ENCODE assay signal across 8 cellular contexts in genomic region chr20:6765469-6766058, GRCh38. TPM values are rescaled to one million over a fixed set of nuclear protein-coding genes. Genes with fewer than 3 reads are reported as not detected.
DNase-seq lines count a peak whose midpoint lies in the region; ATAC-seq and TF ChIP-seq lines count a peak whose summit lies in the region.

No MANE protein-coding gene starts in this region.

- peak overlapping the region; percentile 71; the same call in 1 of the 2 replicates for H3K27ac Mint-ChIP-seq in WTC11
- no peak overlapping the region for H3K27ac Mint-ChIP-seq in naive thymus-derived CD8-positive, alpha-beta T cell

- DNase-seq in NCI-H2029 treated with DMSO at 0.1 percent for 48 hours (lab: John Stamatoyannopoulos, UW), result peak; percentile 58
- DNase-seq in WTC11 (ENCODE audit: low spot score), result no peak
- DNase-seq in kidney epithelial cell (ENCODE audit: low read depth), result no peak
- DNase-seq in naive thymus-derived CD8-positive, alpha-beta T cell, result no peak

- H3K27me3 Mint-ChIP-seq in WTC11 (ENCODE audit: low read depth), result peaks cover 29% of the 10 kb centered on the region
- peaks cover 14 to 43% (median 30%) of the 10 kb centered on the region in 5 donors for H3K27me3 Mint-ChIP-seq in naive thymus-derived CD8-positive, alpha-beta T cell

- H3K4me3 Mint-ChIP-seq in WTC11, result peak overlapping the region; percentile 7
- peak overlapping the region in 1 of 10 donors; percentile 11 for H3K4me3 Mint-ChIP-seq in naive thymus-derived CD8-positive, alpha-beta T cell

- CTCF ChIA-PET in WTC11 (lab: Charles Lee), result interaction anchor here (0.5 to 3.0 kb wide), 15 partner anchors 15 to 939 kb away, joined by 3 to 15 read pairs (median 4); no protein-coding TSS in a partner anchor

- H3K9me3 Mint-ChIP-seq in WTC11, result peaks cover 3% of the 10 kb centered on the region
- peaks cover 0 to 15% (median under 1%) of the 10 kb centered on the region in 9 donors for H3K9me3 Mint-ChIP-seq in naive thymus-derived CD8-positive, alpha-beta T cell

- H3K36me3 ChIP-seq in kidney epithelial cell (ENCODE audit: control insufficient read depth, insufficient read depth, low read length), result no peaks in the 10 kb centered on the region

- H3K36me3 Mint-ChIP-seq in WTC11, result no peaks in the 10 kb centered on the region
- H3K36me3 Mint-ChIP-seq in naive thymus-derived CD8-positive, alpha-beta T cell, result no peaks in the 10 kb centered on the region

- H3K27me3 ChIP-seq in kidney epithelial cell (ENCODE audit: control insufficient read depth, insufficient read depth, low read length), result no peaks in the 10 kb centered on the region

- POLR2A ChIA-PET in WTC11 (lab: Charles Lee), result no interaction called here
- POLR2A ChIA-PET in naive thymus-derived CD8-positive, alpha-beta T cell (lab: Charles Lee), result no interaction called here

- TF ChIP-seq CTCF in 22Rv1 (IDR thresholded peaks at IDR 0.05) (peak; percentile 77), GM12872 (IDR thresholded peaks at IDR 0.05; ENCODE audit: insufficient read depth, low read depth, low read length) (peak; percentile 47), WTC11 (IDR thresholded peaks at IDR 0.05) (peak; percentile 48), kidney epithelial cell (IDR thresholded peaks at IDR 0.05; ENCODE audit: insufficient read depth, low read length, poor library complexity, severe bottlenecking) (peak; percentile 43)

- no peak for ATAC-seq in WTC11
- ATAC-seq in HG02938 (IDR thresholded peaks at IDR 0.05; ENCODE audit: unreplicated experiment), result no peak
- no peak for ATAC-seq in HG03457 (IDR thresholded peaks at IDR 0.05; ENCODE audit: unreplicated experiment)
- no peak for ATAC-seq in naive thymus-derived CD8-positive, alpha-beta T cell

- H3K4me1 Mint-ChIP-seq in WTC11, result peaks cover 43% of the 10 kb centered on the region
- peaks cover 2 to 13% (median 8%) of the 10 kb centered on the region in 4 donors for H3K4me1 Mint-ChIP-seq in naive thymus-derived CD8-positive, alpha-beta T cell

- H3K4me3 ChIP-seq in kidney epithelial cell (ENCODE audit: low read depth, low read length), result no peak overlapping the region

- peak overlapping the region; percentile 60 for H3K27ac ChIP-seq in 22Rv1

TF ChIP-seq in WTC11, 78 proteins besides CTCF, POLR2A, EP300 and RAD21:
- TF ChIP-seq FOXP4 (CRISPR knock-in tag; IDR thresholded peaks at IDR 0.05) (no peak), PRDM15 (CRISPR knock-in tag; IDR thresholded peaks at IDR 0.05) (no peak), SOX15 (CRISPR knock-in tag; IDR thresholded peaks at IDR 0.05) (no peak), NR1H2 (CRISPR knock-in tag; IDR thresholded peaks at IDR 0.05) (no peak), ZSCAN18 (CRISPR knock-in tag; IDR thresholded peaks at IDR 0.05) (no peak), CREM (CRISPR knock-in tag; IDR thresholded peaks at IDR 0.05) (no peak), ATF6 (CRISPR knock-in tag; IDR thresholded peaks at IDR 0.05) (no peak), ZNF396 (CRISPR knock-in tag; IDR thresholded peaks at IDR 0.05; ENCODE audit: borderline replicate concordance) (no peak), ESRRA (CRISPR knock-in tag; IDR thresholded peaks at IDR 0.05; ENCODE audit: borderline replicate concordance) (no peak), ZNF416 (CRISPR knock-in tag; IDR thresholded peaks at IDR 0.05) (no peak), ETV6 (CRISPR knock-in tag; IDR thresholded peaks at IDR 0.05) (no peak), ZBTB43 (CRISPR knock-in tag; IDR thresholded peaks at IDR 0.05) (no peak), ZNF138 (CRISPR knock-in tag; conservative IDR thresholded peaks at IDR 0.05) (no peak), SP1 (CRISPR knock-in tag; conservative IDR thresholded peaks at IDR 0.05) (no peak)
TF ChIP-seq in WTC11: peak in this region for 0.

RNA-seq across cellular contexts. Expression of gene BMP2, which starts 1.9 kb away (rescaled TPM):
- total RNA-seq in WTC11 (2021) (0.96 to 1.3 TPM (median 1.2 TPM) in 3 replicates), kidney epithelial cell (16.2 and 17.2 TPM in 2 replicates)
- total RNA-seq in naive thymus-derived CD8-positive, alpha-beta T cell, result not detected
- not detected for polyA plus RNA-seq in naive thymus-derived CD8-positive, alpha-beta T cell
